8 cellular contexts compared by ENCODE assay signal in the genomic region with DNA sequence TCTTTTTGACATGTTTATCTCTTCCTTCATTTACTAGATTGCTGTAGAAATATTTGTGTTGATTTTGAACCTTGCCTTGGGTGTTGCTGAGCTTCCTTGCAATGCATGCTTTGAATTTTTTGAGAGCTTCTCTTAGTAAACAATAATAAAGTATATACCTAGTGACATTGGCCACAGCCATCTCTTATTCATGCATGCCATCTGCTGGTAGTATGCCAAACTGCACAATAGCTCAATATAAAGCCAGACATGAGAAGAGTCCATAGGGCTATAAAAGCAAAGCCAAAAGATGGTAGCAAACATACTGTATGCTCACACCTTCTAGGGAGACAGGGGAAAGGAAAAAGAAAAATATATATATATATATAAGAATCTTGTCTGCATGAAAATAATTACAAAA. TPM values are rescaled to one million over a fixed set of nuclear protein-coding genes. Genes with fewer than 3 reads are reported as not detected.
DNase-seq lines count a peak whose midpoint lies in the region; ATAC-seq and TF ChIP-seq lines count a peak whose summit lies in the region.

No MANE protein-coding gene starts in this region.

- H2AFZ ChIP-seq in OCI-LY1 (ENCODE audit: low read length), result no peak overlapping the region

- TF ChIP-seq CTCF in OCI-LY1 (IDR thresholded peaks at IDR 0.05; ENCODE audit: low read length) (peak; percentile 88), testis (IDR thresholded peaks at IDR 0.05) (peak; percentile 28 to 44 (median 42))

- no peaks in the 10 kb centered on the region for H3K36me3 ChIP-seq in OCI-LY1 (ENCODE audit: insufficient read depth, low read length)
- no peaks in the 10 kb centered on the region for H3K36me3 ChIP-seq in adipocyte (ENCODE audit: control insufficient read depth, insufficient read depth, low read length, severe bottlenecking)
- H3K36me3 ChIP-seq in testis (ENCODE audit: low read depth, missing control alignments), result no peaks in the 10 kb centered on the region

- no peak for ATAC-seq in GM19467 (IDR thresholded peaks at IDR 0.05; ENCODE audit: unreplicated experiment)
- no peak for ATAC-seq in GM21786 (IDR thresholded peaks at IDR 0.05; ENCODE audit: unreplicated experiment)

- H3K27ac ChIP-seq in OCI-LY1 (ENCODE audit: low read depth, low read length, poor library complexity, severe bottlenecking) (no peak overlapping the region), testis (no peak overlapping the region)

- no peaks in the 10 kb centered on the region for H3K79me2 ChIP-seq in OCI-LY1 (ENCODE audit: insufficient read depth, low read length)

- intact Hi-C loops in testis (cut with DNase I; ENCODE audit: low total_unique reads), result no loop called here

- no peaks in the 10 kb centered on the region for H3K9me2 ChIP-seq in OCI-LY1 (ENCODE audit: low read depth, low read length)

- H3K9ac ChIP-seq in OCI-LY1 (ENCODE audit: low read length), result no peak overlapping the region
- no peak overlapping the region for H3K9ac ChIP-seq in adipocyte (ENCODE audit: low read length)

- H3K4me1 ChIP-seq in OCI-LY1 (ENCODE audit: insufficient read depth, low read length, severe bottlenecking) (no peaks in the 10 kb centered on the region), adipocyte (ENCODE audit: control insufficient read depth, insufficient read depth, low read length) (no peaks in the 10 kb centered on the region), testis (no peaks in the 10 kb centered on the region)

- DNase-seq in DMS79 (lab: John Stamatoyannopoulos, UW), result peak; percentile 1
- DNase-seq in HT1080 (ENCODE audit: low read depth), result peak; percentile 35
- DNase-seq in adipocyte (ENCODE audit: low read depth), result peak; percentile 54
- peak; percentile 69 for DNase-seq in kidney tubule cell (ENCODE audit: low spot score)
- DNase-seq in testis, result peak; percentile 71

- H3K9me3 ChIP-seq in OCI-LY1 (ENCODE audit: low read length), result no peaks in the 10 kb centered on the region
- no peaks in the 10 kb centered on the region for H3K9me3 ChIP-seq in adipocyte (ENCODE audit: control insufficient read depth, low read length)
- no peaks in the 10 kb centered on the region for H3K9me3 ChIP-seq in testis

- H3K4me3 ChIP-seq in OCI-LY1 (ENCODE audit: low read depth, low read length, poor library complexity, severe bottlenecking), result no peak overlapping the region
- no peak overlapping the region for H3K4me3 ChIP-seq in adipocyte (ENCODE audit: low read length)
- H3K4me3 ChIP-seq in testis, result no peak overlapping the region

- no peaks in the 10 kb centered on the region for H4K20me1 ChIP-seq in OCI-LY1 (ENCODE audit: insufficient read depth, low read length)

- no peaks in the 10 kb centered on the region for H3K27me3 ChIP-seq in OCI-LY1 (ENCODE audit: insufficient read depth, low read length)
- H3K27me3 ChIP-seq in adipocyte (replicated peaks; ENCODE audit: control insufficient read depth, insufficient read depth, low read length), result no peaks in the 10 kb centered on the region
- H3K27me3 ChIP-seq in testis, result no peaks in the 10 kb centered on the region

- no peak overlapping the region for H3K4me2 ChIP-seq in OCI-LY1 (ENCODE audit: low read length)

- no peaks in the 10 kb centered on the region for H3F3A ChIP-seq in OCI-LY1 (ENCODE audit: insufficient read depth, low read length)

- TF ChIP-seq POLR2A in testis (IDR thresholded peaks at IDR 0.05), result no peak

RNA-seq across cellular contexts. Expression of gene ZSCAN5A, which starts 18.9 kb away (rescaled TPM):
- 17.5 and 18.9 TPM in 2 replicates for total RNA-seq in HT1080 (2014; rRNA removed; shearing (Covaris generic))
- polyA plus RNA-seq in HT1080 (2015; cell fraction: cytosol; rRNA removed), result 5.9 and 8.3 TPM in 2 replicates
- polyA plus RNA-seq in HT1080 (2015; cell fraction: nucleus; rRNA removed), result 6.0 and 9.4 TPM in 2 replicates
- total RNA-seq in testis, result 10 to 100 TPM; 39.8 to 55.3 TPM
- 50.6 TPM for polyA plus RNA-seq in testis (ENCODE audit: insufficient read depth, low read depth, low replicate concordance)

RNA-seq across cellular contexts. Expression of gene ZNF582, which starts 59.8 kb away (rescaled TPM):
- 0.06 and 0.53 TPM in 2 replicates for total RNA-seq in HT1080 (2014; rRNA removed; shearing (Covaris generic))
- 0.07 TPM in 1 of 2 replicates, not detected in the other for polyA plus RNA-seq in HT1080 (2015; cell fraction: cytosol; rRNA removed)
- polyA plus RNA-seq in HT1080 (2015; cell fraction: nucleus; rRNA removed), result not detected in 2 replicates
- 10 to 100 TPM; 11.3 to 12.0 TPM for total RNA-seq in testis
- polyA plus RNA-seq in testis (ENCODE audit: insufficient read depth, low read depth, low replicate concordance), result 7.2 TPM

Comparison
In these comparisons a context has a peak if more than half of its experiments do, and no peak if none do; other contexts are left out.
1. DNase-seq: peak in every context shown above with its lines; median percentile 71 in testis; 69 in kidney tubule cell; 54 in adipocyte; 35 in HT1080; 1 in DMS79.